Comparison of ENCODE assay signal across 21 cellular contexts in the genomic region with DNA sequence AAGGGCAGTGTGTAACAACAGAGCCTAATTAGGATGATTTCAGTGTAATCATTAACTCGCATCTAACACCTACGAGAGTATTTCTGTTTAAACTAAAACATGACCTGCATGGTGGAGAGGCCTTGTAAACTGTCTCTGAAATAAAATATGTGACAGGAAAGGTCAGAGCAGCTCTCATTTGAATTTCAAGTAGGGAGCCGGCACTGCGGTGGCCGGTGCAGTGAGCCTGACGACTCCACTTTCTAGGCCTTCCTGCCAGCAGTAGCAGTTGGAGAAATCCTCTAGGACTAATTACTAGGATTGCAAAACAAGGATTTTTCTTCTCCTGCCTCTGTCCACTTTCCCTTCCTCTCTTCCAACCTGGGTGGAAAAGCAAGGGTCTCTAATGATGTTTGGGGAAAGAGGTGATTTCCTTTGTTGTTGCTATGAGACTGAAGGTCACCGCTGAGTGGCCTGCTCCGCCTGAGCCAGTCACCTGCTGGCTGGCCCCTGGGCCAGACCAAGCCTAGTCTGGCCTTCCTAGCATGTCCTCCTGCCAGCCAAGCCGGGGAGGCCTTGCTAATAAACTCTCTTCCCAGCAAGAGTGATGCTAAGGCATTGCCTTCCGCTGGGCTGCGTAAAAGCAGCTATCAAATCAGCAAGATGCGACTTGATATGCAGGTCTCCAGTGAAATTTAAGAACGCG.
DNase-seq lines count a peak whose midpoint lies in the region; TF ChIP-seq lines count a peak whose summit lies in the region.
"Had no signal": no experiment of that assay in that cellular context is flagged by ENCODE, and none has a peak within 500 bp of the region (broad histone marks: within the 10 kb centered on the region; RNA-seq: fewer than 3 reads in every experiment).

No MANE protein-coding gene starts in this region.

- no peaks in the 10 kb centered on the region for H3K9me3 ChIP-seq in HUES48 (ENCODE audit: control insufficient read depth, insufficient read depth, low read length)
- no peaks in the 10 kb centered on the region for H3K9me3 ChIP-seq in ectodermal cell (ENCODE audit: control insufficient read depth, low read length)
- no peaks in the 10 kb centered on the region for H3K9me3 ChIP-seq in thymus (ENCODE audit: control insufficient read depth)
- no peaks in the 10 kb centered on the region for H3K9me3 ChIP-seq in MM.1S (replicated peaks; ENCODE audit: insufficient read depth, low read length)
- H3K9me3 ChIP-seq: left lung, tibial artery had no signal

- H3K27me3 ChIP-seq in HUES48 (ENCODE audit: control insufficient read depth, insufficient read depth, low read length) (no peaks in the 10 kb centered on the region), ectodermal cell (ENCODE audit: control insufficient read depth, insufficient read depth, low read length, poor library complexity, severe bottlenecking) (no peaks in the 10 kb centered on the region), mesendoderm (ENCODE audit: insufficient read depth, low read length, poor library complexity) (no peaks in the 10 kb centered on the region), thymus (ENCODE audit: control insufficient read depth, insufficient read depth) (no peaks in the 10 kb centered on the region), MM.1S (replicated peaks; ENCODE audit: insufficient read depth, low read length) (no peaks in the 10 kb centered on the region)
- H3K27me3 ChIP-seq: left lung had no signal

- no peaks in the 10 kb centered on the region for H3K79me1 ChIP-seq in mesendoderm (ENCODE audit: low read length)

- H4K20me1 ChIP-seq in MM.1S (ENCODE audit: insufficient read depth, low read length) = no peaks in the 10 kb centered on the region

- H3K36me3 ChIP-seq in HUES48 (ENCODE audit: control insufficient read depth, insufficient read depth, low read length) (no peaks in the 10 kb centered on the region), ectodermal cell (ENCODE audit: control insufficient read depth, insufficient read depth, low read length) (no peaks in the 10 kb centered on the region), mesendoderm (ENCODE audit: control insufficient read depth, insufficient read depth, low read length) (no peaks in the 10 kb centered on the region), thymus (ENCODE audit: control insufficient read depth, insufficient read depth) (no peaks in the 10 kb centered on the region), MM.1S (replicated peaks; ENCODE audit: insufficient read depth, low read length) (no peaks in the 10 kb centered on the region)
- H3K36me3 ChIP-seq: left lung, tibial artery had no signal

- H3K4me2 ChIP-seq in mesendoderm (ENCODE audit: low read length) = no peak overlapping the region
- H3K4me2 ChIP-seq in MM.1S (ENCODE audit: low read depth, low read length) = no peak overlapping the region

- H2AFZ ChIP-seq in MM.1S (ENCODE audit: low read length) = no peak overlapping the region

- TF ChIP-seq CTCF in MM.1S (IDR thresholded peaks at IDR 0.05; ENCODE audit: low read length) = no peak

- no peak overlapping the region for H4K8ac ChIP-seq in mesendoderm (ENCODE audit: low read depth, low read length)

- H3K79me2 ChIP-seq in mesendoderm (ENCODE audit: control insufficient read depth, insufficient read depth, low read length) (no peaks in the 10 kb centered on the region), MM.1S (ENCODE audit: low read length) (no peaks in the 10 kb centered on the region)

- H3K27ac ChIP-seq in HUES48 (ENCODE audit: low read depth, low read length) = peak overlapping the region; percentile 75
- peak overlapping the region; percentile 38 for H3K27ac ChIP-seq in ectodermal cell (ENCODE audit: insufficient read depth, low read depth, low read length, poor library complexity, severe bottlenecking)
- no peak overlapping the region for H3K27ac ChIP-seq in mesendoderm (ENCODE audit: low read depth, low read length)
- H3K27ac ChIP-seq in thymus (ENCODE audit: low read depth) = peak overlapping the region; percentile 26
- no peak overlapping the region for H3K27ac ChIP-seq in MM.1S (ENCODE audit: low read length)
- H3K27ac ChIP-seq: left lung, SK-N-MC, tibial artery had no signal

- H3K4me3 ChIP-seq in HUES48 (ENCODE audit: low read depth, low read length) (peak overlapping the region; percentile 7; the same call in 1 of the 2 replicates), ectodermal cell (ENCODE audit: insufficient read depth, low read depth, low read length) (no peak overlapping the region), mesendoderm (ENCODE audit: low read length) (no peak overlapping the region), thymus (ENCODE audit: low read length) (no peak overlapping the region), MM.1S (ENCODE audit: low read length) (no peak overlapping the region)
- H3K4me3 ChIP-seq: left lung, SK-N-MC, tibial artery had no signal

- H3K9ac ChIP-seq in HUES48 (ENCODE audit: low read depth, low read length) (no peak overlapping the region), mesendoderm (ENCODE audit: low read length) (no peak overlapping the region), MM.1S (ENCODE audit: low read length) (no peak overlapping the region)

- no peak overlapping the region for H4K5ac ChIP-seq in mesendoderm (ENCODE audit: low read length)

- H3F3A ChIP-seq in MM.1S (ENCODE audit: insufficient read depth, low read length) = no peaks in the 10 kb centered on the region

- no peak overlapping the region for H3K23ac ChIP-seq in mesendoderm (ENCODE audit: low read length)

- H2AK5ac ChIP-seq in mesendoderm (ENCODE audit: low read length) = no peak overlapping the region

- no peak overlapping the region for H3K18ac ChIP-seq in mesendoderm (ENCODE audit: low read length)

- H2BK120ac ChIP-seq in mesendoderm (ENCODE audit: low read depth, low read length) = no peak overlapping the region

- 44 to 50% methylated on average over 14 of the region's 14 CpGs for WGBS in ectodermal cell, 2 experiments
- no CpG with 5 or more reads among the region's 14 CpGs for WGBS in mesendoderm (ENCODE audit: extremely low coverage, insufficient coverage, low lambda C conversion rate)
- WGBS in thymus = 93% methylated on average over 14 of the region's 14 CpGs

- no peak overlapping the region for H3K56ac ChIP-seq in mesendoderm (ENCODE audit: low read length)

- no peak overlapping the region for H2BK15ac ChIP-seq in mesendoderm (replicated peaks; ENCODE audit: low read depth)

- no peak overlapping the region for H2BK5ac ChIP-seq in mesendoderm (ENCODE audit: low read length)

- DNase-seq in mesendoderm (peak; percentile 37), D341Med (ENCODE audit: low spot score) (no peak), NCI-H2081 (lab: John Stamatoyannopoulos, UW) (no peak), MM.1S (no peak)
- DNase-seq: activated CD4-positive, alpha-beta T cell treated with anti-CD3 and anti-CD28 coated beads, Interleukin-2, amount 10 ng/mL, durations not matched to agents 24 days and 14 days; activated naive CD4-positive, alpha-beta T cell treated with anti-CD3 and anti-CD28 coated beads, Interleukin-2, amount 10 ng/mL, durations not matched to agents 7 days and 5 days; CD4-positive, alpha-beta memory T cell; cortex of kidney; left lung; midbrain; naive thymus-derived CD8-positive, alpha-beta T cell; NCI-H1048; NCI-H1694 treated with DMSO at 0.1 percent for 48 hours; NCI-H526 treated with DMSO at 0.1 percent for 48 hours; RPMI8226; T-helper 2 cell; tibial artery had no signal

- H3K4ac ChIP-seq in mesendoderm (ENCODE audit: low read depth, low read length) = no peak overlapping the region

- no peaks in the 10 kb centered on the region for H3K9me2 ChIP-seq in MM.1S (replicated peaks; ENCODE audit: insufficient read depth, low read length)

- H3K4me1 ChIP-seq in HUES48 (ENCODE audit: control insufficient read depth, insufficient read depth, low read length) = peaks cover 31% of the 10 kb centered on the region
- peaks cover 21% of the 10 kb centered on the region for H3K4me1 ChIP-seq in ectodermal cell (ENCODE audit: control insufficient read depth, insufficient read depth, low read length)
- H3K4me1 ChIP-seq in mesendoderm (ENCODE audit: control insufficient read depth, low read depth, low read length) = no peaks in the 10 kb centered on the region
- no peaks in the 10 kb centered on the region for H3K4me1 ChIP-seq in thymus (ENCODE audit: control insufficient read depth, insufficient read depth, low read length)
- no peaks in the 10 kb centered on the region for H3K4me1 ChIP-seq in MM.1S (ENCODE audit: low read length)
- H3K4me1 ChIP-seq: left lung had no signal

Comparison
In these comparisons a context has a peak if more than half of its experiments do, and no peak if none do; other contexts are left out.
1. H3K27ac ChIP-seq: peak in HUES48 (single experiment), ectodermal cell (single experiment) and thymus (single experiment); none in mesendoderm (single experiment) and MM.1S (single experiment).